In genomic region chr18:14501894-14502293, GRCh38 we compare ENCODE assay signal across 5 cellular contexts. TPM values are rescaled to one million over a fixed set of nuclear protein-coding genes. Genes with fewer than 3 reads are reported as not detected.
"Had no signal": no experiment of that assay in that cellular context is flagged by ENCODE, and none has a peak within 500 bp of the region (broad histone marks: within the 10 kb centered on the region; RNA-seq: fewer than 3 reads in every experiment).

No MANE protein-coding gene starts in this region.

RNA-seq across cellular contexts. Expression of gene POTEC, which starts 41.5 kb away (rescaled TPM):
- total RNA-seq: OCI-LY7, PC-9, Right ventricle myocardium inferior, SJCRH30, SK-MEL-5 had no signal
